Comparison of ENCODE assay signal across 15 cellular contexts in the genomic region with DNA sequence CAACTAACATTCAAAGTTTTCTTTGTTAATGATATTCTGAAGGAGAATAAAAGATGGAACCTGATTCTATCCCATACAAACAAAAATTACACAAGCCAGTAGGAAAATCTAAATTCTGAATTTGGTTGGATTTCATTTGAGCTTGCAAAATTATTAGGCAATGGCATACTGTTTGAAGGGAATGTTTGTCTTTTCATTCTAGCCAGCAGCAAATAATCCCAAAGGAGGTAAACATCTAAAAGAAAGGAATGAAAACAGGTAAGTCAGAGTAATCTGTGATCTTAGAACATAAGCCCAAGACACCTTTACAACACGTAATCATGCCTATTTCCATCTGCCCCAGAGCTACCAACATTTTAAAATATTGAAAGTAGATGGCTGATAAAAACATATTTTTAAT.
"Had no signal": no experiment of that assay in that cellular context is flagged by ENCODE, and none has a peak within 500 bp of the region (broad histone marks: within the 10 kb centered on the region; RNA-seq: fewer than 3 reads in every experiment).

No MANE protein-coding gene starts in this region.

- H3K27me3 ChIP-seq: breast epithelium, esophagus squamous epithelium, foreskin keratinocyte, tibial nerve had no signal

- H3K9me3 ChIP-seq: breast epithelium, esophagus squamous epithelium, left ventricle myocardium inferior, tibial nerve had no signal

- DNase-seq: activated CD4-positive, alpha-beta T cell treated with anti-CD3 and anti-CD28 coated beads, Interleukin-2, amount 50 U/mL, for 1 hour; activated T-cell treated with anti-CD3 and anti-CD28 coated beads for 4 hours; amygdala; esophagus squamous epithelium; foreskin keratinocyte; head of caudate nucleus; left ventricle myocardium inferior; naive B cell; small intestine; T-helper 2 cell had no signal

- H3K9me3 Mint-ChIP-seq: activated naive CD4-positive, alpha-beta T cell treated with anti-CD3 and anti-CD28 coated beads, Interleukin-2, amount 50 U/mL, for 24 hours; stimulated activated effector memory CD8-positive, alpha-beta T cell treated with anti-CD3 and anti-CD28 coated beads, Interleukin-12 subunit alpha, Interleukin-12 subunit beta, amount 100 ng/mL, for 72 hours had no signal

- H3K27me3 Mint-ChIP-seq: naive B cell had no signal

- H3K36me3 Mint-ChIP-seq: activated naive CD4-positive, alpha-beta T cell treated with anti-CD3 and anti-CD28 coated beads, Interleukin-2, amount 50 U/mL, for 24 hours; naive B cell; stimulated activated effector memory CD8-positive, alpha-beta T cell treated with anti-CD3 and anti-CD28 coated beads, Interleukin-12 subunit alpha, Interleukin-12 subunit beta, amount 100 ng/mL, for 72 hours had no signal

- H3K4me3 ChIP-seq: breast epithelium, esophagus squamous epithelium, left ventricle myocardium inferior, tibial nerve had no signal

- ATAC-seq: foreskin keratinocyte; stimulated activated effector memory CD8-positive, alpha-beta T cell treated with anti-CD3 and anti-CD28 coated beads, Interleukin-12 subunit alpha, Interleukin-12 subunit beta, amount 100 ng/mL, for 72 hours had no signal

- H3K4me3 Mint-ChIP-seq: activated naive CD4-positive, alpha-beta T cell treated with anti-CD3 and anti-CD28 coated beads, Interleukin-2, amount 50 U/mL, for 24 hours; naive B cell; stimulated activated effector memory CD8-positive, alpha-beta T cell treated with anti-CD3 and anti-CD28 coated beads, Interleukin-12 subunit alpha, Interleukin-12 subunit beta, amount 100 ng/mL, for 72 hours had no signal

- H3K4me1 Mint-ChIP-seq: activated naive CD4-positive, alpha-beta T cell treated with anti-CD3 and anti-CD28 coated beads, Interleukin-2, amount 50 U/mL, for 24 hours; naive B cell; stimulated activated effector memory CD8-positive, alpha-beta T cell treated with anti-CD3 and anti-CD28 coated beads, Interleukin-12 subunit alpha, Interleukin-12 subunit beta, amount 100 ng/mL, for 72 hours had no signal

- H3K27ac ChIP-seq: esophagus squamous epithelium, foreskin keratinocyte, left ventricle myocardium inferior, tibial nerve had no signal

- H3K36me3 ChIP-seq: breast epithelium, esophagus squamous epithelium, left ventricle myocardium inferior, tibial nerve had no signal

- H3K27ac Mint-ChIP-seq: activated naive CD4-positive, alpha-beta T cell treated with anti-CD3 and anti-CD28 coated beads, Interleukin-2, amount 50 U/mL, for 24 hours; activated T-helper 2 cell treated with anti-CD3 and anti-CD28 coated beads, Interferon-gamma antibody, Interleukin-2, Interleukin-4, amounts not matched to agents 10 μg/mL and 5 μg/mL and 100 μg/mL, durations not matched to agents 14 hours and 24 hours and 36 hours; naive B cell; stimulated activated effector memory CD8-positive, alpha-beta T cell treated with anti-CD3 and anti-CD28 coated beads, Interleukin-12 subunit alpha, Interleukin-12 subunit beta, amount 100 ng/mL, for 72 hours had no signal

- FAIRE-seq: small intestine had no signal

- H3K4me1 ChIP-seq: breast epithelium, left ventricle myocardium inferior had no signal
